ENCODE assay signal across 1 cellular context in the genomic region with DNA sequence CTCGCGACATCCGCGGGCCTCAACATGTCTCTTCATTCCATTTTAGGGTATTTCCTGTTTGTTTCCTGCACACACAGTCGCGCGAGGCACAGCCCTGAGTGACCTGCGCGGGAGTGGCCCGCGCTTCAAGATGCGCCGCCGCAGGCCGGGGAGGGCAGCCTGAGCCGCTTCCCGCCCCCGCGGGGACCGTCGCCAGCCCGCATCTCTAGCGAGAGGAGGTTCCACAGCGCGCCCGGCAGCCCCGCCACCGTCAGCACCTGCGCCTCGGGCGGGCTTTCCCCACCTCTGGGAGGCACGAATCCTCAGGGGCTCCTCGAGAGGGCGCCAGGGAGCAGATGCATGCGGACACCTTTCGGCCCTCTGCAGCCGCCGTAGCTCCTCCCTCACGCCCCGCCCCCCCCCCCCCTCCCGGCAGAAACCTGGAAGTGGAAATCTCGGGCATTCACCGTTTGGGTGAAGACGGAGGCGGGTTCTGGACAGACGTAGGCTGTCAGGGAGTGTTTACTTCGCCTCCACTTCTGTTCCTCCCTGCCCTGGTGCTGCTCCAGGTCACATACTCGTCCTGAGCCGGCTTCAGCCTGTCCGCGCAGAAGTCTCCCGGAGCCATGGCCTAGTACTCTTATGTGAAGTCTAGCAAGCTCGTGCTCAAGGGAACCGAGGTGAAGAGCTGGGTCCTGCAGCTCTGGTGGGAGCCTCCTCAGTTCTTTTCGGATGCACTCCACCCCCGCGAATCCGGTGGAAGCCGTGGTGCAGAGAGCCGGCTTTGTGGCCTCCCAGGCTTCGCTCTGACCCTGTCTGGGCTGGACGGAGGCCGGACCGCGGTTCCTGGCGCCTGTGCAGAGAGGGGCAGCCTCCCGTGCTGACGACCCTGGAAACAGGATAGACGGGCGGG.
A peak's percentile ranks its signal among the peaks of the same experiment; 100 is the strongest.
TF ChIP-seq lines count a peak whose summit lies in the region.

No MANE protein-coding gene starts in this region.

TF ChIP-seq in K562, 482 proteins besides CTCF, POLR2A, EP300 and RAD21 (continued from another document and continues in another):
- TF ChIP-seq NFRKB (IDR thresholded peaks at IDR 0.05; ENCODE audit: low read depth) (no peak; the same call in 1 of the 2 replicates), NFIC (IDR thresholded peaks at IDR 0.05) (peak; percentile 22; the same call in 1 of the 2 replicates), ATF1 (CRISPR knock-in tag; IDR thresholded peaks at IDR 0.05) (no peak), ATF1 (tag; IDR thresholded peaks at IDR 0.05) (peak; percentile 60), ZNF583 (CRISPR knock-in tag; IDR thresholded peaks at IDR 0.05) (no peak), ZNF23 (CRISPR knock-in tag; IDR thresholded peaks at IDR 0.05) (no peak), CLOCK (CRISPR knock-in tag; IDR thresholded peaks at IDR 0.05; ENCODE audit: borderline replicate concordance) (no peak), ZNF280A (IDR thresholded peaks at IDR 0.05; ENCODE audit: low read depth, partially characterized antibody) (no peak), ZNF253 (CRISPR knock-in tag; conservative IDR thresholded peaks at IDR 0.05) (no peak), HDAC3 (IDR thresholded peaks at IDR 0.05; ENCODE audit: borderline replicate concordance, partially characterized antibody) (no peak), SMC3 (conservative IDR thresholded peaks at IDR 0.05; ENCODE audit: insufficient read depth, low read depth, low read length) (0 out of 2 replicates have a peak, but pooled peaks have one; percentile 4), POLR2AphosphoS5 (IDR thresholded peaks at IDR 0.05; ENCODE audit: control insufficient read depth, insufficient read depth, low read depth, low read length) (peak; percentile 66; the same call in 1 of the 2 replicates), PTRF (tag; IDR thresholded peaks at IDR 0.05) (no peak), ZFX (CRISPR knock-in tag; IDR thresholded peaks at IDR 0.05) (peak; percentile 62; the same call in 1 of the 2 replicates), CAMTA2 (CRISPR knock-in tag; conservative IDR thresholded peaks at IDR 0.05) (no peak), ZNF232 (CRISPR knock-in tag; IDR thresholded peaks at IDR 0.05) (no peak), ZNF124 (CRISPR knock-in tag; IDR thresholded peaks at IDR 0.05) (no peak), TSHZ1 (CRISPR knock-in tag; IDR thresholded peaks at IDR 0.05) (no peak), ZNF696 (CRISPR knock-in tag; conservative IDR thresholded peaks at IDR 0.05) (no peak), CBX2 (IDR thresholded peaks at IDR 0.05; ENCODE audit: insufficient read depth, low read length, poor library complexity, severe bottlenecking) (no peak), ZNF830 (CRISPR knock-in tag; IDR thresholded peaks at IDR 0.05) (no peak), ZNF239 (CRISPR knock-in tag; IDR thresholded peaks at IDR 0.05) (no peak)
- TF ChIP-seq, protein P1, sequence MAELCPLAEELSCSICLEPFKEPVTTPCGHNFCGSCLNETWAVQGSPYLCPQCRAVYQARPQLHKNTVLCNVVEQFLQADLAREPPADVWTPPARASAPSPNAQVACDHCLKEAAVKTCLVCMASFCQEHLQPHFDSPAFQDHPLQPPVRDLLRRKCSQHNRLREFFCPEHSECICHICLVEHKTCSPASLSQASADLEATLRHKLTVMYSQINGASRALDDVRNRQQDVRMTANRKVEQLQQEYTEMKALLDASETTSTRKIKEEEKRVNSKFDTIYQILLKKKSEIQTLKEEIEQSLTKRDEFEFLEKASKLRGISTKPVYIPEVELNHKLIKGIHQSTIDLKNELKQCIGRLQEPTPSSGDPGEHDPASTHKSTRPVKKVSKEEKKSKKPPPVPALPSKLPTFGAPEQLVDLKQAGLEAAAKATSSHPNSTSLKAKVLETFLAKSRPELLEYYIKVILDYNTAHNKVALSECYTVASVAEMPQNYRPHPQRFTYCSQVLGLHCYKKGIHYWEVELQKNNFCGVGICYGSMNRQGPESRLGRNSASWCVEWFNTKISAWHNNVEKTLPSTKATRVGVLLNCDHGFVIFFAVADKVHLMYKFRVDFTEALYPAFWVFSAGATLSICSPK (IDR thresholded peaks at IDR 0.05; ENCODE audit: borderline replicate concordance): no peak
- TF ChIP-seq, protein P2, sequence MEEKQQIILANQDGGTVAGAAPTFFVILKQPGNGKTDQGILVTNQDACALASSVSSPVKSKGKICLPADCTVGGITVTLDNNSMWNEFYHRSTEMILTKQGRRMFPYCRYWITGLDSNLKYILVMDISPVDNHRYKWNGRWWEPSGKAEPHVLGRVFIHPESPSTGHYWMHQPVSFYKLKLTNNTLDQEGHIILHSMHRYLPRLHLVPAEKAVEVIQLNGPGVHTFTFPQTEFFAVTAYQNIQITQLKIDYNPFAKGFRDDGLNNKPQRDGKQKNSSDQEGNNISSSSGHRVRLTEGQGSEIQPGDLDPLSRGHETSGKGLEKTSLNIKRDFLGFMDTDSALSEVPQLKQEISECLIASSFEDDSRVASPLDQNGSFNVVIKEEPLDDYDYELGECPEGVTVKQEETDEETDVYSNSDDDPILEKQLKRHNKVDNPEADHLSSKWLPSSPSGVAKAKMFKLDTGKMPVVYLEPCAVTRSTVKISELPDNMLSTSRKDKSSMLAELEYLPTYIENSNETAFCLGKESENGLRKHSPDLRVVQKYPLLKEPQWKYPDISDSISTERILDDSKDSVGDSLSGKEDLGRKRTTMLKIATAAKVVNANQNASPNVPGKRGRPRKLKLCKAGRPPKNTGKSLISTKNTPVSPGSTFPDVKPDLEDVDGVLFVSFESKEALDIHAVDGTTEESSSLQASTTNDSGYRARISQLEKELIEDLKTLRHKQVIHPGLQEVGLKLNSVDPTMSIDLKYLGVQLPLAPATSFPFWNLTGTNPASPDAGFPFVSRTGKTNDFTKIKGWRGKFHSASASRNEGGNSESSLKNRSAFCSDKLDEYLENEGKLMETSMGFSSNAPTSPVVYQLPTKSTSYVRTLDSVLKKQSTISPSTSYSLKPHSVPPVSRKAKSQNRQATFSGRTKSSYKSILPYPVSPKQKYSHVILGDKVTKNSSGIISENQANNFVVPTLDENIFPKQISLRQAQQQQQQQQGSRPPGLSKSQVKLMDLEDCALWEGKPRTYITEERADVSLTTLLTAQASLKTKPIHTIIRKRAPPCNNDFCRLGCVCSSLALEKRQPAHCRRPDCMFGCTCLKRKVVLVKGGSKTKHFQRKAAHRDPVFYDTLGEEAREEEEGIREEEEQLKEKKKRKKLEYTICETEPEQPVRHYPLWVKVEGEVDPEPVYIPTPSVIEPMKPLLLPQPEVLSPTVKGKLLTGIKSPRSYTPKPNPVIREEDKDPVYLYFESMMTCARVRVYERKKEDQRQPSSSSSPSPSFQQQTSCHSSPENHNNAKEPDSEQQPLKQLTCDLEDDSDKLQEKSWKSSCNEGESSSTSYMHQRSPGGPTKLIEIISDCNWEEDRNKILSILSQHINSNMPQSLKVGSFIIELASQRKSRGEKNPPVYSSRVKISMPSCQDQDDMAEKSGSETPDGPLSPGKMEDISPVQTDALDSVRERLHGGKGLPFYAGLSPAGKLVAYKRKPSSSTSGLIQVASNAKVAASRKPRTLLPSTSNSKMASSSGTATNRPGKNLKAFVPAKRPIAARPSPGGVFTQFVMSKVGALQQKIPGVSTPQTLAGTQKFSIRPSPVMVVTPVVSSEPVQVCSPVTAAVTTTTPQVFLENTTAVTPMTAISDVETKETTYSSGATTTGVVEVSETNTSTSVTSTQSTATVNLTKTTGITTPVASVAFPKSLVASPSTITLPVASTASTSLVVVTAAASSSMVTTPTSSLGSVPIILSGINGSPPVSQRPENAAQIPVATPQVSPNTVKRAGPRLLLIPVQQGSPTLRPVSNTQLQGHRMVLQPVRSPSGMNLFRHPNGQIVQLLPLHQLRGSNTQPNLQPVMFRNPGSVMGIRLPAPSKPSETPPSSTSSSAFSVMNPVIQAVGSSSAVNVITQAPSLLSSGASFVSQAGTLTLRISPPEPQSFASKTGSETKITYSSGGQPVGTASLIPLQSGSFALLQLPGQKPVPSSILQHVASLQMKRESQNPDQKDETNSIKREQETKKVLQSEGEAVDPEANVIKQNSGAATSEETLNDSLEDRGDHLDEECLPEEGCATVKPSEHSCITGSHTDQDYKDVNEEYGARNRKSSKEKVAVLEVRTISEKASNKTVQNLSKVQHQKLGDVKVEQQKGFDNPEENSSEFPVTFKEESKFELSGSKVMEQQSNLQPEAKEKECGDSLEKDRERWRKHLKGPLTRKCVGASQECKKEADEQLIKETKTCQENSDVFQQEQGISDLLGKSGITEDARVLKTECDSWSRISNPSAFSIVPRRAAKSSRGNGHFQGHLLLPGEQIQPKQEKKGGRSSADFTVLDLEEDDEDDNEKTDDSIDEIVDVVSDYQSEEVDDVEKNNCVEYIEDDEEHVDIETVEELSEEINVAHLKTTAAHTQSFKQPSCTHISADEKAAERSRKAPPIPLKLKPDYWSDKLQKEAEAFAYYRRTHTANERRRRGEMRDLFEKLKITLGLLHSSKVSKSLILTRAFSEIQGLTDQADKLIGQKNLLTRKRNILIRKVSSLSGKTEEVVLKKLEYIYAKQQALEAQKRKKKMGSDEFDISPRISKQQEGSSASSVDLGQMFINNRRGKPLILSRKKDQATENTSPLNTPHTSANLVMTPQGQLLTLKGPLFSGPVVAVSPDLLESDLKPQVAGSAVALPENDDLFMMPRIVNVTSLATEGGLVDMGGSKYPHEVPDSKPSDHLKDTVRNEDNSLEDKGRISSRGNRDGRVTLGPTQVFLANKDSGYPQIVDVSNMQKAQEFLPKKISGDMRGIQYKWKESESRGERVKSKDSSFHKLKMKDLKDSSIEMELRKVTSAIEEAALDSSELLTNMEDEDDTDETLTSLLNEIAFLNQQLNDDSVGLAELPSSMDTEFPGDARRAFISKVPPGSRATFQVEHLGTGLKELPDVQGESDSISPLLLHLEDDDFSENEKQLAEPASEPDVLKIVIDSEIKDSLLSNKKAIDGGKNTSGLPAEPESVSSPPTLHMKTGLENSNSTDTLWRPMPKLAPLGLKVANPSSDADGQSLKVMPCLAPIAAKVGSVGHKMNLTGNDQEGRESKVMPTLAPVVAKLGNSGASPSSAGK (IDR thresholded peaks at IDR 0.05): peak; percentile 91
